ENCODE assay signal across 18 cellular contexts in the genomic region with DNA sequence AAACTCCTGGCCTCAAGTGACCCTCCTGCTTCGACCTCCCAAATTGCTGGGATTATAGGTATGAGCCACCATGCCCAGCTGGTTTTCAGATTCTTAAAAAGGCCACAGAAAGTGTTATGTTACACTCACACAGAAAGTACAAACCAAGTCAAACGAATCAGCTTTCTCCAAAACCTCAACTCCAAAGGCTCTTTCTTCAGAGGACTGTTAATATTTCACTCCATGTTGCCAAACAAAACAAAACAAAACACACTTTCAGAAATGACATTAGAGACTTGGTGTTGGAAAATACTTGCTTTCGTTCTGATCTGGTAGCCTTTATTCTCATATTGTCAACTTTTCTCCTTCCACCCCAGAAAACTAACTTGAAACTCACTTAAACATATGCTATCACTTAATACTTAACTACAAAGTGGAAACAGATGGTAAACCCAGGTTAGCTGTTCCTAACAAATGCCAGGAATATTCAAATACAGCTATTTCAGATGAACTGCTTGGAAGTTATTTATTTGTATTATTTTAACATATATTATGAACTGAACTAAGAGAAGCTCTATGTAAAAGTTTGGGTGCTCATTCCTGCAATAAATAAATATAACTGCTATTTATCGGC. TPM values are rescaled to one million over a fixed set of nuclear protein-coding genes. Genes with fewer than 3 reads are reported as not detected.
A peak's percentile ranks its signal among the peaks of the same experiment; 100 is the strongest.
DNase-seq lines count a peak whose midpoint lies in the region; ATAC-seq and TF ChIP-seq lines count a peak whose summit lies in the region.
"Had no signal": no experiment of that assay in that cellular context is flagged by ENCODE, and none has a peak within 500 bp of the region (broad histone marks: within the 10 kb centered on the region; RNA-seq: fewer than 3 reads in every experiment).

No MANE protein-coding gene starts in this region.

- no peaks in the 10 kb centered on the region for H3K9me3 ChIP-seq in lower lobe of right lung
- H3K9me3 ChIP-seq: colonic mucosa, upper lobe of right lung had no signal

- TF ChIP-seq CTCF in choroid plexus epithelial cell (conservative IDR thresholded peaks at IDR 0.05; ENCODE audit: low read depth, low read length) (no peak), progenitor cell of endocrine pancreas (IDR thresholded peaks at IDR 0.05; ENCODE audit: unreplicated experiment) (no peak), lower lobe of right lung (IDR thresholded peaks at IDR 0.05) (no peak), coronary artery (IDR thresholded peaks at IDR 0.05) (no peak)

- H3K4me3 ChIP-seq in choroid plexus epithelial cell (ENCODE audit: low read depth, low read length) = no peak overlapping the region
- H3K4me3 ChIP-seq in lower lobe of right lung = no peak overlapping the region
- no peak overlapping the region for H3K4me3 ChIP-seq in coronary artery
- H3K4me3 ChIP-seq: colonic mucosa, hepatocyte, skin epidermis, upper lobe of right lung had no signal

- H3K4me3 Mint-ChIP-seq in activated CD4-positive, alpha-beta memory T cell treated with anti-CD3 and anti-CD28 coated beads for 36 hours = no peak overlapping the region
- no peak overlapping the region for H3K4me3 Mint-ChIP-seq in activated CD4-positive, alpha-beta memory T cell treated with anti-CD3 and anti-CD28 coated beads, Interleukin-2, amount 10 ng/mL, durations not matched to agents 7 days and 5 days
- H3K4me3 Mint-ChIP-seq in progenitor cell of endocrine pancreas (ENCODE audit: low read depth) = no peak overlapping the region
- H3K4me3 Mint-ChIP-seq: stimulated activated naive B cell treated with anti-CD40 and anti-IgM and Interleukin-4, amounts not matched to agents 10 μg/mL and 1 μg/mL and 100 μg/mL, for 72 hours; T-cell; WTC11 had no signal

- CTCF ChIA-PET in activated CD4-positive, alpha-beta memory T cell treated with anti-CD3 and anti-CD28 coated beads for 36 hours (lab: Charles Lee) = no interaction called here
- CTCF ChIA-PET in activated CD4-positive, alpha-beta memory T cell treated with anti-CD3 and anti-CD28 coated beads, Interleukin-2, amount 10 ng/mL, durations not matched to agents 7 days and 5 days (lab: Charles Lee) = no interaction called here

- peaks cover 1% of the 10 kb centered on the region for H3K36me3 Mint-ChIP-seq in activated CD4-positive, alpha-beta memory T cell treated with anti-CD3 and anti-CD28 coated beads for 36 hours
- peaks cover 5% of the 10 kb centered on the region for H3K36me3 Mint-ChIP-seq in activated CD4-positive, alpha-beta memory T cell treated with anti-CD3 and anti-CD28 coated beads, Interleukin-2, amount 10 ng/mL, durations not matched to agents 7 days and 5 days (ENCODE audit: low read depth)
- peaks cover 4% of the 10 kb centered on the region for H3K36me3 Mint-ChIP-seq in progenitor cell of endocrine pancreas (ENCODE audit: insufficient read depth)
- H3K36me3 Mint-ChIP-seq: WTC11 had no signal

- DNase-seq in activated CD4-positive, alpha-beta memory T cell treated with anti-CD3 and anti-CD28 coated beads for 36 hours = peak; percentile 8
- DNase-seq in activated CD4-positive, alpha-beta memory T cell treated with anti-CD3 and anti-CD28 coated beads, Interleukin-2, amount 10 ng/mL, durations not matched to agents 7 days and 5 days = no peak
- DNase-seq in NCI-H524 treated with DMSO at 0.1 percent for 48 hours (lab: John Stamatoyannopoulos, UW) (peak; percentile 15), choroid plexus epithelial cell (ENCODE audit: low read depth) (peak; percentile 56), progenitor cell of endocrine pancreas (ENCODE audit: low spot score, unreplicated experiment) (no peak), ecto neural progenitor cell (ENCODE audit: low spot score) (no peak), lower lobe of right lung (no peak), coronary artery (ENCODE audit: low spot score) (no peak)
- DNase-seq: colonic mucosa; NCI-H2081; NCI-H69; nucleus accumbens; stimulated activated naive B cell treated with anti-CD40 and anti-IgM and Interleukin-4, amounts not matched to agents 10 μg/mL and 1 μg/mL and 100 μg/mL, for 72 hours; T-cell; upper lobe of right lung had no signal

- ATAC-seq in lower lobe of right lung = no peak
- ATAC-seq: stimulated activated naive B cell treated with anti-CD40 and anti-IgM and Interleukin-4, amounts not matched to agents 10 μg/mL and 1 μg/mL and 100 μg/mL, for 72 hours; T-cell; upper lobe of right lung; WTC11 had no signal

- H3K36me3 ChIP-seq in lower lobe of right lung = no peaks in the 10 kb centered on the region
- H3K36me3 ChIP-seq: colonic mucosa, upper lobe of right lung had no signal

- no peaks in the 10 kb centered on the region for H3K27me3 Mint-ChIP-seq in activated CD4-positive, alpha-beta memory T cell treated with anti-CD3 and anti-CD28 coated beads for 36 hours
- H3K27me3 Mint-ChIP-seq in activated CD4-positive, alpha-beta memory T cell treated with anti-CD3 and anti-CD28 coated beads, Interleukin-2, amount 10 ng/mL, durations not matched to agents 7 days and 5 days = no peaks in the 10 kb centered on the region
- H3K27me3 Mint-ChIP-seq in progenitor cell of endocrine pancreas = no peaks in the 10 kb centered on the region
- H3K27me3 Mint-ChIP-seq: stimulated activated naive B cell treated with anti-CD40 and anti-IgM and Interleukin-4, amounts not matched to agents 10 μg/mL and 1 μg/mL and 100 μg/mL, for 72 hours; T-cell had no signal

- H3K27ac Mint-ChIP-seq in activated CD4-positive, alpha-beta memory T cell treated with anti-CD3 and anti-CD28 coated beads for 36 hours = peak overlapping the region; percentile 69
- no peak overlapping the region for H3K27ac Mint-ChIP-seq in activated CD4-positive, alpha-beta memory T cell treated with anti-CD3 and anti-CD28 coated beads, Interleukin-2, amount 10 ng/mL, durations not matched to agents 7 days and 5 days
- H3K27ac Mint-ChIP-seq in progenitor cell of endocrine pancreas = peak overlapping the region; percentile 62
- H3K27ac Mint-ChIP-seq: stimulated activated naive B cell treated with anti-CD40 and anti-IgM and Interleukin-4, amounts not matched to agents 10 μg/mL and 1 μg/mL and 100 μg/mL, for 72 hours; WTC11 had no signal

- H3K9me3 Mint-ChIP-seq in activated CD4-positive, alpha-beta memory T cell treated with anti-CD3 and anti-CD28 coated beads for 36 hours = no peaks in the 10 kb centered on the region
- H3K9me3 Mint-ChIP-seq in activated CD4-positive, alpha-beta memory T cell treated with anti-CD3 and anti-CD28 coated beads, Interleukin-2, amount 10 ng/mL, durations not matched to agents 7 days and 5 days = no peaks in the 10 kb centered on the region
- peaks cover 7% of the 10 kb centered on the region for H3K9me3 Mint-ChIP-seq in progenitor cell of endocrine pancreas (ENCODE audit: low read depth)
- H3K9me3 Mint-ChIP-seq: stimulated activated naive B cell treated with anti-CD40 and anti-IgM and Interleukin-4, amounts not matched to agents 10 μg/mL and 1 μg/mL and 100 μg/mL, for 72 hours; T-cell; WTC11 had no signal

- peaks cover 13% of the 10 kb centered on the region for H3K4me1 Mint-ChIP-seq in activated CD4-positive, alpha-beta memory T cell treated with anti-CD3 and anti-CD28 coated beads for 36 hours (ENCODE audit: low read depth)
- H3K4me1 Mint-ChIP-seq in activated CD4-positive, alpha-beta memory T cell treated with anti-CD3 and anti-CD28 coated beads, Interleukin-2, amount 10 ng/mL, durations not matched to agents 7 days and 5 days = peaks cover 4% of the 10 kb centered on the region
- peaks cover 2% of the 10 kb centered on the region for H3K4me1 Mint-ChIP-seq in progenitor cell of endocrine pancreas (ENCODE audit: low read depth)
- H3K4me1 Mint-ChIP-seq: stimulated activated naive B cell treated with anti-CD40 and anti-IgM and Interleukin-4, amounts not matched to agents 10 μg/mL and 1 μg/mL and 100 μg/mL, for 72 hours; T-cell; WTC11 had no signal

- no peak overlapping the region for H3K27ac ChIP-seq in lower lobe of right lung
- H3K27ac ChIP-seq in coronary artery = no peak overlapping the region
- H3K27ac ChIP-seq: colonic mucosa, hepatocyte, skin epidermis, upper lobe of right lung had no signal

- no peaks in the 10 kb centered on the region for H3K4me1 ChIP-seq in lower lobe of right lung
- H3K4me1 ChIP-seq: colonic mucosa, upper lobe of right lung had no signal

- intact Hi-C loops in activated CD4-positive, alpha-beta memory T cell treated with anti-CD3 and anti-CD28 coated beads for 36 hours (cut with micrococcal nuclease) = loop anchor here (2.0 kb wide), 1 partner anchor 45 kb away; no protein-coding TSS in a partner anchor
- intact Hi-C loops in lower lobe of right lung (cut with DNase I) = no loop called here

- POLR2A ChIA-PET in activated CD4-positive, alpha-beta memory T cell treated with anti-CD3 and anti-CD28 coated beads for 36 hours (lab: Charles Lee) = interaction anchor here (2.0 kb wide), 1 partner anchor 35 kb away, joined by 6 read pairs; the partner anchor contains the start of gene RLIM
- POLR2A ChIA-PET in activated CD4-positive, alpha-beta memory T cell treated with anti-CD3 and anti-CD28 coated beads, Interleukin-2, amount 10 ng/mL, durations not matched to agents 7 days and 5 days (lab: Charles Lee) = no interaction called here

- H3K27me3 ChIP-seq in lower lobe of right lung (ENCODE audit: low read depth) = no peaks in the 10 kb centered on the region
- H3K27me3 ChIP-seq: colonic mucosa, hepatocyte, upper lobe of right lung had no signal

RNA-seq across cellular contexts. Expression of gene RLIM, which starts 34.7 kb away (rescaled TPM):
- 10 to 100 TPM; 36.6 to 37.5 TPM for total RNA-seq in activated CD4-positive, alpha-beta memory T cell treated with anti-CD3 and anti-CD28 coated beads for 36 hours
- total RNA-seq in activated CD4-positive, alpha-beta memory T cell treated with anti-CD3 and anti-CD28 coated beads, Interleukin-2, amount 10 ng/mL, durations not matched to agents 7 days and 5 days = 10 to 100 TPM; 30.0 to 31.5 TPM
- total RNA-seq in progenitor cell of endocrine pancreas (33.1 and 35.2 TPM in 2 replicates), lower lobe of right lung (31.7 TPM)

Comparison
In these comparisons a context has a peak if more than half of its experiments do, and no peak if none do; other contexts are left out.
1. DNase-seq: peak in activated CD4-positive, alpha-beta memory T cell treated with anti-CD3 and anti-CD28 coated beads for 36 hours (single experiment), NCI-H524 treated with DMSO at 0.1 percent for 48 hours (single experiment) and choroid plexus epithelial cell (single experiment); none in activated CD4-positive, alpha-beta memory T cell treated with anti-CD3 and anti-CD28 coated beads, Interleukin-2, amount 10 ng/mL, durations not matched to agents 7 days and 5 days (single experiment), progenitor cell of endocrine pancreas (single experiment), ecto neural progenitor cell (single experiment), lower lobe of right lung (single experiment) and coronary artery (single experiment).